ENCODE assay signal across 12 cellular contexts in genomic region chr17:10196936-10197335, GRCh38. TPM values are rescaled to one million over a fixed set of nuclear protein-coding genes. Genes with fewer than 3 reads are reported as not detected.
A peak's percentile ranks its signal among the peaks of the same experiment; 100 is the strongest.
DNase-seq lines count a peak whose midpoint lies in the region; TF ChIP-seq lines count a peak whose summit lies in the region.
"Had no signal": no experiment of that assay in that cellular context is flagged by ENCODE, and none has a peak within 500 bp of the region (broad histone marks: within the 10 kb centered on the region; RNA-seq: fewer than 3 reads in every experiment).

No MANE protein-coding gene starts in this region.

- no peak overlapping the region for H2BK12ac ChIP-seq in trophoblast cell (ENCODE audit: low read length)
- H2BK12ac ChIP-seq in neuronal stem cell (ENCODE audit: low read length), result no peak overlapping the region

- H3K79me1 ChIP-seq in trophoblast cell (ENCODE audit: low read length) (peaks cover 17% of the 10 kb centered on the region), neuronal stem cell (ENCODE audit: low read depth, low read length) (no peaks in the 10 kb centered on the region)

- H3K4me1 ChIP-seq in Loucy (ENCODE audit: insufficient read depth, low read length, poor library complexity, severe bottlenecking) (peaks cover 45% of the 10 kb centered on the region), trophoblast cell (ENCODE audit: control insufficient read depth in 1 of 2, insufficient read depth in 2 of 2, low read length in 2 of 2) (peaks cover 13 to 20% of the 10 kb centered on the region in 2 experiments), neuronal stem cell (ENCODE audit: control insufficient read depth in 2 of 2, insufficient read depth in 1 of 2, low read depth in 1 of 2, low read length in 2 of 2) (peaks cover 0 to 9% of the 10 kb centered on the region in 2 donors)

- H3K79me2 ChIP-seq in Loucy (ENCODE audit: insufficient read depth, low read length) (peaks cover 72% of the 10 kb centered on the region), trophoblast cell (ENCODE audit: control insufficient read depth, insufficient read depth, low read length, poor library complexity) (peaks cover 15% of the 10 kb centered on the region)

- peaks cover 3% of the 10 kb centered on the region; the same call in 1 of the 2 replicates for H3F3A ChIP-seq in Loucy (ENCODE audit: low read depth)

- H3K4me3 ChIP-seq in AG04450 (ENCODE audit: low read depth, low read length), result peak overlapping the region; percentile 59; the same call in 1 of the 2 replicates
- H3K4me3 ChIP-seq in Loucy (ENCODE audit: low read length, poor library complexity, severe bottlenecking), result peak overlapping the region; percentile 79
- peak overlapping the region; percentile 71 for H3K4me3 ChIP-seq in fibroblast of villous mesenchyme (ENCODE audit: low read depth, low read length)
- no peak overlapping the region for H3K4me3 ChIP-seq in trophoblast cell (ENCODE audit: low read depth, low read length)
- no peak overlapping the region for H3K4me3 ChIP-seq in neuronal stem cell (ENCODE audit: low read length in 2 of 2)

- no peak overlapping the region for H4K91ac ChIP-seq in trophoblast cell (ENCODE audit: low read depth, low read length)
- no peak overlapping the region for H4K91ac ChIP-seq in neuronal stem cell (ENCODE audit: low read depth, low read length, poor library complexity)

- H2BK5ac ChIP-seq in trophoblast cell (ENCODE audit: low read depth, low read length, poor library complexity) (no peak overlapping the region), neuronal stem cell (ENCODE audit: low read length) (no peak overlapping the region)

- no peak overlapping the region for H3K14ac ChIP-seq in trophoblast cell (ENCODE audit: low read length)
- no peak overlapping the region for H3K14ac ChIP-seq in neuronal stem cell (ENCODE audit: low read length)

- no peak overlapping the region for H3K23ac ChIP-seq in trophoblast cell (ENCODE audit: low read length)
- no peak overlapping the region for H3K23ac ChIP-seq in neuronal stem cell (ENCODE audit: low read depth, low read length, poor library complexity)

- POLR2A ChIA-PET in AG04450 (lab: Yijun Ruan, JAX), result no interaction called here

- no peak overlapping the region for H4K12ac ChIP-seq in trophoblast cell (ENCODE audit: low read depth, low read length)

- DNase-seq in AG04450 (ENCODE audit: low read depth, low spot score), result no peak
- no peak for DNase-seq in fibroblast of villous mesenchyme (ENCODE audit: low read depth)
- no peak for DNase-seq in trophoblast cell
- no peak for DNase-seq in hippocampal formation (lab: John Stamatoyannopoulos, UW)
- DNase-seq in activated CD8-positive, alpha-beta memory T cell treated with anti-CD3 and anti-CD28 coated beads, Interleukin-2, amount 50 U/mL, for 48 hours, result no peak
- DNase-seq in neuronal stem cell (ENCODE audit: low spot score), result no peak
- no peak for DNase-seq in activated gamma-delta T cell (lab: John Stamatoyannopoulos, UW)
- DNase-seq: activated CD4-positive, alpha-beta T cell treated with anti-CD3 and anti-CD28 coated beads, Interleukin-2, amount 10 ng/mL, durations not matched to agents 24 days and 14 days; activated gamma-delta T cell treated with Interleukin-2 at 50 U/mL for 16 hours; kidney glomerular epithelial cell; NCI-H1930 had no signal

- H2BK15ac ChIP-seq in neuronal stem cell (ENCODE audit: low read length), result no peak overlapping the region

- H3K36me3 ChIP-seq in Loucy (ENCODE audit: insufficient read depth, low read length), result no peaks in the 10 kb centered on the region
- peaks cover 0 to 9% of the 10 kb centered on the region in 2 experiments for H3K36me3 ChIP-seq in trophoblast cell (ENCODE audit: control insufficient read depth in 1 of 2, insufficient read depth in 2 of 2, low read length in 2 of 2)
- peaks cover 0 to 1% of the 10 kb centered on the region in 2 donors for H3K36me3 ChIP-seq in neuronal stem cell (replicated peaks in 1 of 2; ENCODE audit: control insufficient read depth in 2 of 2, insufficient read depth in 2 of 2, low read length in 2 of 2)

- no peak overlapping the region for H3K4ac ChIP-seq in trophoblast cell (ENCODE audit: low read depth, low read length)
- no peak overlapping the region for H3K4ac ChIP-seq in neuronal stem cell (ENCODE audit: low read length)

- H3K27me3 ChIP-seq in AG04450 (ENCODE audit: control insufficient read depth, insufficient read depth, low read length), result peaks cover 12% of the 10 kb centered on the region
- no peaks in the 10 kb centered on the region for H3K27me3 ChIP-seq in Loucy (ENCODE audit: insufficient read depth, low read length, poor library complexity, severe bottlenecking)
- H3K27me3 ChIP-seq in trophoblast cell (ENCODE audit: insufficient read depth, low read length), result no peaks in the 10 kb centered on the region
- H3K27me3 ChIP-seq in neuronal stem cell (ENCODE audit: control insufficient read depth in 3 of 3, insufficient read depth in 3 of 3, low read depth in 1 of 3, low read length in 3 of 3), result peaks cover 6 to 54% (median 23%) of the 10 kb centered on the region in 3 experiments

- CTCF ChIA-PET in AG04450 (lab: Charles Lee), result interaction anchor here (1.1 kb wide), 1 partner anchor 420 kb away, joined by 3 read pairs; no protein-coding TSS in a partner anchor

- no peak overlapping the region for H2AK5ac ChIP-seq in trophoblast cell (ENCODE audit: low read length)
- H2AK5ac ChIP-seq in neuronal stem cell (ENCODE audit: low read depth, low read length), result no peak overlapping the region

- no peaks in the 10 kb centered on the region for H3K9me2 ChIP-seq in Loucy (replicated peaks; ENCODE audit: low read depth, low read length)

- no CpG with 5 or more reads among the region's 4 CpGs for WGBS in trophoblast cell (ENCODE audit: extremely low coverage, insufficient coverage, insufficient read length)
- WGBS in neuronal stem cell (ENCODE audit: extremely low coverage in 2 of 2, insufficient read length in 2 of 2, insufficient replicate concordance in 1 of 2), 2 donors, result no CpG with 5 or more reads among the region's 4 CpGs

- peaks cover 27% of the 10 kb centered on the region for H4K20me1 ChIP-seq in Loucy (ENCODE audit: insufficient read depth, low read length, poor library complexity, severe bottlenecking)

- H2AFZ ChIP-seq in Loucy (ENCODE audit: low read length) (no peak overlapping the region), trophoblast cell (ENCODE audit: insufficient read depth, low read length, poor library complexity) (no peak overlapping the region), neuronal stem cell (ENCODE audit: low read length) (no peak overlapping the region)

- TF ChIP-seq CTCF in AG04450 (IDR thresholded peaks at IDR 0.05; ENCODE audit: low read depth, low read length), result no peak
- no peak for TF ChIP-seq CTCF in Loucy (conservative IDR thresholded peaks at IDR 0.05; ENCODE audit: low read length)
- no peak for TF ChIP-seq CTCF in fibroblast of villous mesenchyme (IDR thresholded peaks at IDR 0.05; ENCODE audit: insufficient read depth, low read depth, low read length)

- H3K18ac ChIP-seq in trophoblast cell (ENCODE audit: low read length) (no peak overlapping the region), neuronal stem cell (ENCODE audit: low read length) (no peak overlapping the region)

- H3K9me3 ChIP-seq in AG04450 (ENCODE audit: control insufficient read depth, insufficient read depth, low read length) (peaks cover 16% of the 10 kb centered on the region), Loucy (ENCODE audit: insufficient read depth, low read depth, low read length) (no peaks in the 10 kb centered on the region), trophoblast cell (ENCODE audit: insufficient read depth, low read depth, low read length) (peaks cover 11% of the 10 kb centered on the region), neuronal stem cell (replicated peaks in 1 of 2; ENCODE audit: control insufficient read depth in 2 of 2, insufficient read depth in 1 of 2, low read depth in 1 of 2, low read length in 2 of 2) (peaks cover 0 to 14% of the 10 kb centered on the region in 2 donors)

- H2BK120ac ChIP-seq in trophoblast cell (ENCODE audit: insufficient read depth, low read length, poor library complexity), result no peak overlapping the region
- H2BK120ac ChIP-seq in neuronal stem cell (ENCODE audit: low read depth, low read length), result no peak overlapping the region

- H4K8ac ChIP-seq in trophoblast cell (ENCODE audit: low read depth, low read length), result no peak overlapping the region
- H4K8ac ChIP-seq in neuronal stem cell (ENCODE audit: low read depth, low read length), result no peak overlapping the region

- H3K9ac ChIP-seq in Loucy (ENCODE audit: low read depth, low read length, poor library complexity, severe bottlenecking), result peak overlapping the region; percentile 90
- no peak overlapping the region for H3K9ac ChIP-seq in trophoblast cell (ENCODE audit: low read length)
- no peak overlapping the region for H3K9ac ChIP-seq in neuronal stem cell (ENCODE audit: low read depth, low read length, poor library complexity)

- peak overlapping the region; percentile 99 for H3K4me2 ChIP-seq in Loucy (ENCODE audit: low read depth, low read length, poor library complexity, severe bottlenecking)
- peak overlapping the region; percentile 83 for H3K4me2 ChIP-seq in trophoblast cell (ENCODE audit: low read length)
- no peak overlapping the region for H3K4me2 ChIP-seq in neuronal stem cell (ENCODE audit: insufficient read depth, low read length, poor library complexity, severe bottlenecking)

- H3K27ac ChIP-seq in AG04450 (ENCODE audit: low read depth, low read length) (no peak overlapping the region), trophoblast cell (ENCODE audit: low read depth, low read length) (no peak overlapping the region), neuronal stem cell (replicated peaks; ENCODE audit: low read length) (no peak overlapping the region)

RNA-seq across cellular contexts. Expression of gene GAS7, which starts 1.5 kb away (rescaled TPM):
- polyA plus RNA-seq in AG04450 (2011; rRNA removed), result 5.6 and 6.3 TPM in 2 replicates
- 11.4 and 12.5 TPM in 2 replicates for polyA minus RNA-seq in AG04450 (2011; rRNA and poly(A)+ RNA removed)
- total RNA-seq in fibroblast of villous mesenchyme, result 4.5 and 8.6 TPM in 2 replicates
- polyA plus RNA-seq in trophoblast cell (2013), result 18.4 and 20.0 TPM in 2 replicates
- polyA plus RNA-seq in neuronal stem cell (2013, experiment 1 of 2), result 5.0 TPM
- 5.2 TPM for polyA plus RNA-seq in neuronal stem cell (2013, experiment 2 of 2)

Comparison
In these comparisons a context has a peak if more than half of its experiments do, and no peak if none do; other contexts are left out.
1. H3K4me3 ChIP-seq: peak in AG04450 (single experiment), Loucy (single experiment) and fibroblast of villous mesenchyme (single experiment); none in trophoblast cell (single experiment) and neuronal stem cell (0 of 2).